Comparison of ENCODE assay signal across 10 cellular contexts in genomic region chr2:50401772-50402653, GRCh38.
DNase-seq lines count a peak whose midpoint lies in the region; ATAC-seq and TF ChIP-seq lines count a peak whose summit lies in the region.
"Had no signal": no experiment of that assay in that cellular context is flagged by ENCODE, and none has a peak within 500 bp of the region (broad histone marks: within the 10 kb centered on the region; RNA-seq: fewer than 3 reads in every experiment).

No MANE protein-coding gene starts in this region.

- TF ChIP-seq EP300 in Ishikawa (IDR thresholded peaks at IDR 0.05; ENCODE audit: borderline replicate concordance) = no peak

- H3K9me3 ChIP-seq in OCI-LY3 (ENCODE audit: insufficient read depth, low read length) = no peaks in the 10 kb centered on the region

- H3K4me3 ChIP-seq in OCI-LY3 (ENCODE audit: low read length) (no peak overlapping the region), choroid plexus epithelial cell (ENCODE audit: low read depth, low read length) (no peak overlapping the region), mesendoderm (ENCODE audit: low read length) (no peak overlapping the region)

- DNase-seq in NK-92 treated with Interleukin-12 subunit alpha and Interleukin-12 subunit beta, amount 100 ng/mL, for 24 hours (lab: John Stamatoyannopoulos, UW) = peak; percentile 4
- DNase-seq in NK-92 (lab: John Stamatoyannopoulos, UW; ENCODE audit: unreplicated experiment) (no peak), choroid plexus epithelial cell (ENCODE audit: low read depth) (peak; percentile 77), mesendoderm (peak; percentile 75)

- H3K36me3 ChIP-seq in OCI-LY3 (replicated peaks; ENCODE audit: low read depth, low read length) (no peaks in the 10 kb centered on the region), mesendoderm (ENCODE audit: control insufficient read depth, insufficient read depth, low read length) (no peaks in the 10 kb centered on the region)

- no peak overlapping the region for H3K18ac ChIP-seq in mesendoderm (ENCODE audit: low read length)

- peaks cover 4% of the 10 kb centered on the region for H3K27me3 Mint-ChIP-seq in activated T-helper 17 cell treated with anti-CD3 and anti-CD28 coated beads, Interleukin-2, amount 50 U/mL, for 72 hours
- H3K27me3 Mint-ChIP-seq: CD4-positive, CD25-positive, alpha-beta regulatory T cell; central memory CD8-positive, alpha-beta T cell had no signal

- no peaks in the 10 kb centered on the region for H3K79me2 ChIP-seq in OCI-LY3 (ENCODE audit: low read length)
- H3K79me2 ChIP-seq in mesendoderm (ENCODE audit: control insufficient read depth, insufficient read depth, low read length) = no peaks in the 10 kb centered on the region

- no peak overlapping the region for H2AFZ ChIP-seq in OCI-LY3 (ENCODE audit: low read depth, low read length)

- peak; percentile 67 for ATAC-seq in GM21423 (IDR thresholded peaks at IDR 0.05; ENCODE audit: unreplicated experiment)
- ATAC-seq in activated T-helper 17 cell treated with anti-CD3 and anti-CD28 coated beads, Interleukin-2, amount 50 U/mL, for 72 hours (replicated peaks) = no peak

- H3K27me3 ChIP-seq in OCI-LY3 (ENCODE audit: low read depth, low read length) = peaks cover 7% of the 10 kb centered on the region; the same call in 1 of the 2 replicates
- no peaks in the 10 kb centered on the region for H3K27me3 ChIP-seq in mesendoderm (ENCODE audit: insufficient read depth, low read length, poor library complexity)

- no peak overlapping the region for H3K56ac ChIP-seq in mesendoderm (ENCODE audit: low read length)

- no peaks in the 10 kb centered on the region for H3K36me3 Mint-ChIP-seq in activated T-helper 17 cell treated with anti-CD3 and anti-CD28 coated beads, Interleukin-2, amount 50 U/mL, for 72 hours (ENCODE audit: low read depth)
- H3K36me3 Mint-ChIP-seq: CD4-positive, CD25-positive, alpha-beta regulatory T cell had no signal

- no peaks in the 10 kb centered on the region for H3K9me3 Mint-ChIP-seq in activated T-helper 17 cell treated with anti-CD3 and anti-CD28 coated beads, Interleukin-2, amount 50 U/mL, for 72 hours
- H3K9me3 Mint-ChIP-seq: central memory CD8-positive, alpha-beta T cell had no signal

- TF ChIP-seq CTCF in OCI-LY3 (IDR thresholded peaks at IDR 0.05; ENCODE audit: low read depth, low read length) = peak; percentile 91
- TF ChIP-seq CTCF in choroid plexus epithelial cell (conservative IDR thresholded peaks at IDR 0.05; ENCODE audit: low read depth, low read length) = peak; percentile 88

- H3K27ac ChIP-seq in OCI-LY3 (ENCODE audit: low read length) (no peak overlapping the region), mesendoderm (ENCODE audit: low read depth, low read length) (no peak overlapping the region)

- no peaks in the 10 kb centered on the region for H3K79me1 ChIP-seq in mesendoderm (ENCODE audit: low read length)

- H4K20me1 ChIP-seq in OCI-LY3 (ENCODE audit: insufficient read depth, low read length) = no peaks in the 10 kb centered on the region

- no CpG with 5 or more reads among the region's 7 CpGs for WGBS in mesendoderm (ENCODE audit: extremely low coverage, insufficient coverage, low lambda C conversion rate)

- no peak overlapping the region for H3K4ac ChIP-seq in mesendoderm (ENCODE audit: low read depth, low read length)

- no peak overlapping the region for H4K8ac ChIP-seq in mesendoderm (ENCODE audit: low read depth, low read length)

- H2BK5ac ChIP-seq in mesendoderm (ENCODE audit: low read length) = no peak overlapping the region

- TF ChIP-seq RAD21 in Ishikawa (IDR thresholded peaks at IDR 0.05; ENCODE audit: low read depth) = peak; percentile 86

- H3K4me1 ChIP-seq in OCI-LY3 (ENCODE audit: low read length) (no peaks in the 10 kb centered on the region), mesendoderm (ENCODE audit: control insufficient read depth, low read depth, low read length) (no peaks in the 10 kb centered on the region)

- H3K27ac Mint-ChIP-seq in activated T-helper 17 cell treated with anti-CD3 and anti-CD28 coated beads, Interleukin-2, amount 50 U/mL, for 72 hours = no peak overlapping the region
- H3K27ac Mint-ChIP-seq: CD4-positive, CD25-positive, alpha-beta regulatory T cell had no signal

- H3K9ac ChIP-seq in OCI-LY3 (ENCODE audit: low read length) (no peak overlapping the region), mesendoderm (ENCODE audit: low read length) (no peak overlapping the region)

- no peak overlapping the region for H2BK15ac ChIP-seq in mesendoderm (replicated peaks; ENCODE audit: low read depth)

- H3K4me2 ChIP-seq in OCI-LY3 (ENCODE audit: low read length) (peak overlapping the region; percentile 47), mesendoderm (ENCODE audit: low read length) (no peak overlapping the region)

- H3K4me1 Mint-ChIP-seq in activated T-helper 17 cell treated with anti-CD3 and anti-CD28 coated beads, Interleukin-2, amount 50 U/mL, for 72 hours = no peaks in the 10 kb centered on the region
- H3K4me1 Mint-ChIP-seq: CD4-positive, CD25-positive, alpha-beta regulatory T cell; central memory CD8-positive, alpha-beta T cell had no signal

- no peak overlapping the region for H4K5ac ChIP-seq in mesendoderm (ENCODE audit: low read length)

- no peak overlapping the region for H3K23ac ChIP-seq in mesendoderm (ENCODE audit: low read length)

- no peak overlapping the region for H2BK120ac ChIP-seq in mesendoderm (ENCODE audit: low read depth, low read length)

- H2AK5ac ChIP-seq in mesendoderm (ENCODE audit: low read length) = no peak overlapping the region

- H3K4me3 Mint-ChIP-seq in activated T-helper 17 cell treated with anti-CD3 and anti-CD28 coated beads, Interleukin-2, amount 50 U/mL, for 72 hours = no peak overlapping the region
- H3K4me3 Mint-ChIP-seq: CD4-positive, CD25-positive, alpha-beta regulatory T cell; central memory CD8-positive, alpha-beta T cell had no signal

TF ChIP-seq in Ishikawa, 13 proteins besides CTCF, POLR2A, EP300 and RAD21:
- TF ChIP-seq CREB1 (IDR thresholded peaks at IDR 0.05; ENCODE audit: low read depth) (no peak), CEBPB (IDR thresholded peaks at IDR 0.05) (no peak), YY1 (IDR thresholded peaks at IDR 0.05; ENCODE audit: low read depth) (no peak), NFIC (IDR thresholded peaks at IDR 0.05) (no peak), MAX (IDR thresholded peaks at IDR 0.05) (no peak), TAF1 (IDR thresholded peaks at IDR 0.05; ENCODE audit: low read depth) (no peak), TEAD4 (IDR thresholded peaks at IDR 0.05) (no peak), EGR1 (IDR thresholded peaks at IDR 0.05) (no peak), USF1 (IDR thresholded peaks at IDR 0.05) (no peak), REST (IDR thresholded peaks at IDR 0.05; ENCODE audit: low read depth) (no peak), FOXM1 (IDR thresholded peaks at IDR 0.05; ENCODE audit: borderline replicate concordance, low read depth) (no peak), TCF12 (IDR thresholded peaks at IDR 0.05; ENCODE audit: low read depth) (no peak), ZBTB7A (IDR thresholded peaks at IDR 0.05; ENCODE audit: low read depth) (no peak)
